22 cellular contexts compared by ENCODE assay signal in the genomic region with DNA sequence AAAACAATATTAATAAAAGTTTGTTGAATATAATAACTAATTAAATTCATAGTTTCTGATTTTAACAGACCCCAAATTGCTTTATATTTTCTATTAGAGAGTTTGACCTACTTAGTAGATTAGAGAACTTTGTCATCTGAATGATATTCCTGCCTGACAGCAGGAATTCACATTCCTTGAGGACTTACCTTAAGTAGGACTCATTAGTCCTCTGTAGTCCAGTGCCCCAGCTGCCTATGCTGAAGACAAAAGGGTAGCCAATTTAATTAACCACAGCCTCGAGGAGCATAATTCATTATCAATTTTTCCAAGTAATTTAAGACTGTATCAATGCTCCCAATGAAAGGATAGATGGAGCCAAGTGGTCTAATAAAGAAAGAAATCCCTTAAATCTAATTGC.
A peak's percentile ranks its signal among the peaks of the same experiment; 100 is the strongest.
DNase-seq lines count a peak whose midpoint lies in the region; ATAC-seq and TF ChIP-seq lines count a peak whose summit lies in the region.
"Had no signal": no experiment of that assay in that cellular context is flagged by ENCODE, and none has a peak within 500 bp of the region (broad histone marks: within the 10 kb centered on the region; RNA-seq: fewer than 3 reads in every experiment).

No MANE protein-coding gene starts in this region.

- H3K9me3 Mint-ChIP-seq in WTC11 (no peaks in the 10 kb centered on the region), mesothelial cell of epicardium (no peaks in the 10 kb centered on the region)

- no peaks in the 10 kb centered on the region for H3K27me3 ChIP-seq in HUES48 (ENCODE audit: control insufficient read depth, insufficient read depth, low read length)
- H3K27me3 ChIP-seq: BLaER1, SJCRH30 had no signal

- peak; percentile 67; the same call in 1 of the 2 replicates for ATAC-seq in WTC11
- no peak for ATAC-seq in HG02623 (IDR thresholded peaks at IDR 0.05; ENCODE audit: unreplicated experiment)
- ATAC-seq: HCT116, Panc1 had no signal

- no peaks in the 10 kb centered on the region for H3K36me3 ChIP-seq in HUES48 (ENCODE audit: control insufficient read depth, insufficient read depth, low read length)
- H3K36me3 ChIP-seq: BLaER1, SJCRH30 had no signal

- no peak for TF ChIP-seq CTCF in WTC11 (IDR thresholded peaks at IDR 0.05)
- TF ChIP-seq CTCF in mesothelial cell of epicardium (IDR thresholded peaks at IDR 0.05; ENCODE audit: unreplicated experiment) = no peak

- H3K9me3 ChIP-seq in HUES48 (ENCODE audit: control insufficient read depth, insufficient read depth, low read length) = no peaks in the 10 kb centered on the region
- H3K9me3 ChIP-seq: BLaER1, Caco-2, SJCRH30 had no signal

- H3K4me1 ChIP-seq in HUES48 (ENCODE audit: control insufficient read depth, insufficient read depth, low read length) = peaks cover 9% of the 10 kb centered on the region
- H3K4me1 ChIP-seq: Caco-2, SJCRH30 had no signal

- DNase-seq in NCI-H524 (lab: John Stamatoyannopoulos, UW) = peak; percentile 45 to 63
- no peak for DNase-seq in WTC11 (ENCODE audit: low spot score)
- DNase-seq in retina = peak; percentile 18
- DNase-seq in mesothelial cell of epicardium (ENCODE audit: low spot score in 2 of 2, unreplicated experiment in 2 of 2) = no peak
- DNase-seq in NCI-H2171 (lab: John Stamatoyannopoulos, UW) = no peak
- DNase-seq: Caco-2; CD4-positive, alpha-beta T cell; DMS153; GOT3; MV-4-11; NCI-H1105 treated with DMSO at 0.1 percent for 48 hours; NCI-H187 treated with DMSO at 0.1 percent for 48 hours; NCI-H345; NCI-H526 treated with DMSO at 0.1 percent for 48 hours; SJCRH30; T-helper 1 cell had no signal

- no peak overlapping the region for H3K9ac ChIP-seq in HUES48 (ENCODE audit: low read depth, low read length)
- H3K9ac ChIP-seq: BLaER1 had no signal

- CTCF ChIA-PET in WTC11 (lab: Charles Lee) = no interaction called here

- H3K36me3 Mint-ChIP-seq in WTC11 (no peaks in the 10 kb centered on the region), mesothelial cell of epicardium (no peaks in the 10 kb centered on the region)
- H3K36me3 Mint-ChIP-seq: IgD-negative memory B cell had no signal

- H3K4me3 ChIP-seq in HUES48 (ENCODE audit: low read depth, low read length) = no peak overlapping the region
- H3K4me3 ChIP-seq: BLaER1, SJCRH30 had no signal

- H3K27ac Mint-ChIP-seq in WTC11 = no peak overlapping the region
- H3K27ac Mint-ChIP-seq in mesothelial cell of epicardium = no peak overlapping the region
- H3K27ac Mint-ChIP-seq: CD4-positive, alpha-beta T cell; IgD-negative memory B cell had no signal

- H3K27ac ChIP-seq in HUES48 (ENCODE audit: low read depth, low read length) = peak overlapping the region; percentile 20
- H3K27ac ChIP-seq: BLaER1, SJCRH30 had no signal

- H3K4me3 Mint-ChIP-seq in WTC11 (no peak overlapping the region), mesothelial cell of epicardium (no peak overlapping the region)
- H3K4me3 Mint-ChIP-seq: CD4-positive, alpha-beta T cell had no signal

- POLR2A ChIA-PET in WTC11 (lab: Charles Lee) = no interaction called here

- H3K27me3 Mint-ChIP-seq in WTC11 (ENCODE audit: low read depth) (peaks cover 4% of the 10 kb centered on the region; the same call in 1 of the 2 replicates), mesothelial cell of epicardium (ENCODE audit: low read depth) (no peaks in the 10 kb centered on the region)
- H3K27me3 Mint-ChIP-seq: CD4-positive, alpha-beta T cell; IgD-negative memory B cell had no signal

- H3K4me1 Mint-ChIP-seq in WTC11 (peaks cover 13% of the 10 kb centered on the region), mesothelial cell of epicardium (peaks cover 19% of the 10 kb centered on the region)
- H3K4me1 Mint-ChIP-seq: IgD-negative memory B cell had no signal

TF ChIP-seq in WTC11, 78 proteins besides CTCF, POLR2A, EP300 and RAD21:
- no peak for TF ChIP-seq NFE2L1 (CRISPR knock-in tag; IDR thresholded peaks at IDR 0.05)
- TF ChIP-seq, protein P1, sequence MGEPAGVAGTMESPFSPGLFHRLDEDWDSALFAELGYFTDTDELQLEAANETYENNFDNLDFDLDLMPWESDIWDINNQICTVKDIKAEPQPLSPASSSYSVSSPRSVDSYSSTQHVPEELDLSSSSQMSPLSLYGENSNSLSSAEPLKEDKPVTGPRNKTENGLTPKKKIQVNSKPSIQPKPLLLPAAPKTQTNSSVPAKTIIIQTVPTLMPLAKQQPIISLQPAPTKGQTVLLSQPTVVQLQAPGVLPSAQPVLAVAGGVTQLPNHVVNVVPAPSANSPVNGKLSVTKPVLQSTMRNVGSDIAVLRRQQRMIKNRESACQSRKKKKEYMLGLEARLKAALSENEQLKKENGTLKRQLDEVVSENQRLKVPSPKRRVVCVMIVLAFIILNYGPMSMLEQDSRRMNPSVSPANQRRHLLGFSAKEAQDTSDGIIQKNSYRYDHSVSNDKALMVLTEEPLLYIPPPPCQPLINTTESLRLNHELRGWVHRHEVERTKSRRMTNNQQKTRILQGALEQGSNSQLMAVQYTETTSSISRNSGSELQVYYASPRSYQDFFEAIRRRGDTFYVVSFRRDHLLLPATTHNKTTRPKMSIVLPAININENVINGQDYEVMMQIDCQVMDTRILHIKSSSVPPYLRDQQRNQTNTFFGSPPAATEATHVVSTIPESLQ (CRISPR knock-in tag; IDR thresholded peaks at IDR 0.05) = no peak
- TF ChIP-seq NR3C1 (CRISPR knock-in tag; conservative IDR thresholded peaks at IDR 0.05; ENCODE audit: low read depth) = no peak
- TF ChIP-seq ZNF263 (CRISPR knock-in tag; IDR thresholded peaks at IDR 0.05; ENCODE audit: low read depth) = no peak
- TF ChIP-seq, protein P2, sequence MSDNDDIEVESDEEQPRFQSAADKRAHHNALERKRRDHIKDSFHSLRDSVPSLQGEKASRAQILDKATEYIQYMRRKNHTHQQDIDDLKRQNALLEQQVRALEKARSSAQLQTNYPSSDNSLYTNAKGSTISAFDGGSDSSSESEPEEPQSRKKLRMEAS (CRISPR knock-in tag; IDR thresholded peaks at IDR 0.05) = no peak
- TF ChIP-seq SMAD3 (CRISPR knock-in tag; IDR thresholded peaks at IDR 0.05; ENCODE audit: borderline replicate concordance) = no peak
- TF ChIP-seq SMAD4 (CRISPR knock-in tag; IDR thresholded peaks at IDR 0.05) = no peak
- TF ChIP-seq JUN (CRISPR knock-in tag; IDR thresholded peaks at IDR 0.05) = no peak
- no peak for TF ChIP-seq PRRX2 (CRISPR knock-in tag; IDR thresholded peaks at IDR 0.05)
- no peak for TF ChIP-seq TCF7 (CRISPR knock-in tag; IDR thresholded peaks at IDR 0.05; ENCODE audit: low read depth)
- no peak for TF ChIP-seq ZNF423 (CRISPR knock-in tag; IDR thresholded peaks at IDR 0.05)
- TF ChIP-seq ZNF416 (CRISPR knock-in tag; IDR thresholded peaks at IDR 0.05) = no peak
- no peak for TF ChIP-seq ELF4 (CRISPR knock-in tag; IDR thresholded peaks at IDR 0.05; ENCODE audit: low read depth)
- TF ChIP-seq, protein P3, sequence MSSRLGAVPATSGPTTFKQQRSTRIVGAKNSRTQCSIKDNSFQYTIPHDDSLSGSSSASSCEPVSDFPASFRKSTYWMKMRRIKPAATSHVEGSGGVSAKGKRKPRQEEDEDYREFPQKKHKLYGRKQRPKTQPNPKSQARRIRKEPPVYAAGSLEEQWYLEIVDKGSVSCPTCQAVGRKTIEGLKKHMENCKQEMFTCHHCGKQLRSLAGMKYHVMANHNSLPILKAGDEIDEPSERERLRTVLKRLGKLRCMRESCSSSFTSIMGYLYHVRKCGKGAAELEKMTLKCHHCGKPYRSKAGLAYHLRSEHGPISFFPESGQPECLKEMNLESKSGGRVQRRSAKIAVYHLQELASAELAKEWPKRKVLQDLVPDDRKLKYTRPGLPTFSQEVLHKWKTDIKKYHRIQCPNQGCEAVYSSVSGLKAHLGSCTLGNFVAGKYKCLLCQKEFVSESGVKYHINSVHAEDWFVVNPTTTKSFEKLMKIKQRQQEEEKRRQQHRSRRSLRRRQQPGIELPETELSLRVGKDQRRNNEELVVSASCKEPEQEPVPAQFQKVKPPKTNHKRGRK (CRISPR knock-in tag; IDR thresholded peaks at IDR 0.05; ENCODE audit: borderline replicate concordance) = no peak
- TF ChIP-seq ZNF671 (CRISPR knock-in tag; IDR thresholded peaks at IDR 0.05) = no peak
- TF ChIP-seq CREM (CRISPR knock-in tag; IDR thresholded peaks at IDR 0.05) = no peak
TF ChIP-seq in WTC11: peak in this region for 0.

Comparison
In these comparisons a context has a peak if more than half of its experiments do, and no peak if none do; other contexts are left out.
1. DNase-seq: peak in NCI-H524 (2 of 2) and retina (single experiment); none in WTC11 (single experiment), mesothelial cell of epicardium (0 of 2) and NCI-H2171 (single experiment).